In the genomic region with DNA sequence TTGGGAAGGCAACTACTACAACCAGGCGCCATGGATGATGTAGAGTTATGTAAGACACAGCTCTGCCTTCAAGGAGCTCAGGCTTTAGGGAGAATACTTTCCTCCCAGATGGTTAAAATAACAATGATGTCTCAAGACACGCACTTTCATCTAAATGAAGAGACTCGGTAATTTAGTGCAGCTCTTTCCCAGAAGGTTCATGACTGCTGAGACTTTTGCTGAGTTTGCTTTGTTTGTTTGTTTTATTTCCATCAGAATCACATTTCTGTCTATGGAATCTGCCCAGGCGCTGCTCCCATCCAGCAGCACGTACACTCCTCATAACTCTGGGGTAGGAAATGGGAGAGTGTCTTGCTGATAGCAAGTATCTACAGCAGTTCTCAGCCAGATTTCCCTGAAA, we compare ENCODE assay signal across 1 cellular context.
TF ChIP-seq lines count a peak whose summit lies in the region.

No MANE protein-coding gene starts in this region.

TF ChIP-seq in SK-N-SH treated with all-trans-retinoic acid at 6 μM for 48 hours, 23 proteins besides CTCF, POLR2A, EP300 and RAD21 (continued from another document):
- TF ChIP-seq, protein P1, sequence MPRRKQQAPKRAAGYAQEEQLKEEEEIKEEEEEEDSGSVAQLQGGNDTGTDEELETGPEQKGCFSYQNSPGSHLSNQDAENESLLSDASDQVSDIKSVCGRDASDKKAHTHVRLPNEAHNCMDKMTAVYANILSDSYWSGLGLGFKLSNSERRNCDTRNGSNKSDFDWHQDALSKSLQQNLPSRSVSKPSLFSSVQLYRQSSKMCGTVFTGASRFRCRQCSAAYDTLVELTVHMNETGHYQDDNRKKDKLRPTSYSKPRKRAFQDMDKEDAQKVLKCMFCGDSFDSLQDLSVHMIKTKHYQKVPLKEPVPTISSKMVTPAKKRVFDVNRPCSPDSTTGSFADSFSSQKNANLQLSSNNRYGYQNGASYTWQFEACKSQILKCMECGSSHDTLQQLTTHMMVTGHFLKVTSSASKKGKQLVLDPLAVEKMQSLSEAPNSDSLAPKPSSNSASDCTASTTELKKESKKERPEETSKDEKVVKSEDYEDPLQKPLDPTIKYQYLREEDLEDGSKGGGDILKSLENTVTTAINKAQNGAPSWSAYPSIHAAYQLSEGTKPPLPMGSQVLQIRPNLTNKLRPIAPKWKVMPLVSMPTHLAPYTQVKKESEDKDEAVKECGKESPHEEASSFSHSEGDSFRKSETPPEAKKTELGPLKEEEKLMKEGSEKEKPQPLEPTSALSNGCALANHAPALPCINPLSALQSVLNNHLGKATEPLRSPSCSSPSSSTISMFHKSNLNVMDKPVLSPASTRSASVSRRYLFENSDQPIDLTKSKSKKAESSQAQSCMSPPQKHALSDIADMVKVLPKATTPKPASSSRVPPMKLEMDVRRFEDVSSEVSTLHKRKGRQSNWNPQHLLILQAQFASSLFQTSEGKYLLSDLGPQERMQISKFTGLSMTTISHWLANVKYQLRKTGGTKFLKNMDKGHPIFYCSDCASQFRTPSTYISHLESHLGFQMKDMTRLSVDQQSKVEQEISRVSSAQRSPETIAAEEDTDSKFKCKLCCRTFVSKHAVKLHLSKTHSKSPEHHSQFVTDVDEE (CRISPR knock-in tag; IDR thresholded peaks at IDR 0.05): no peak
- TF ChIP-seq PPARA (CRISPR knock-in tag; IDR thresholded peaks at IDR 0.05; ENCODE audit: borderline replicate concordance) (no peak), ZC3H10 (CRISPR knock-in tag; IDR thresholded peaks at IDR 0.05) (no peak)
- TF ChIP-seq, protein P2, sequence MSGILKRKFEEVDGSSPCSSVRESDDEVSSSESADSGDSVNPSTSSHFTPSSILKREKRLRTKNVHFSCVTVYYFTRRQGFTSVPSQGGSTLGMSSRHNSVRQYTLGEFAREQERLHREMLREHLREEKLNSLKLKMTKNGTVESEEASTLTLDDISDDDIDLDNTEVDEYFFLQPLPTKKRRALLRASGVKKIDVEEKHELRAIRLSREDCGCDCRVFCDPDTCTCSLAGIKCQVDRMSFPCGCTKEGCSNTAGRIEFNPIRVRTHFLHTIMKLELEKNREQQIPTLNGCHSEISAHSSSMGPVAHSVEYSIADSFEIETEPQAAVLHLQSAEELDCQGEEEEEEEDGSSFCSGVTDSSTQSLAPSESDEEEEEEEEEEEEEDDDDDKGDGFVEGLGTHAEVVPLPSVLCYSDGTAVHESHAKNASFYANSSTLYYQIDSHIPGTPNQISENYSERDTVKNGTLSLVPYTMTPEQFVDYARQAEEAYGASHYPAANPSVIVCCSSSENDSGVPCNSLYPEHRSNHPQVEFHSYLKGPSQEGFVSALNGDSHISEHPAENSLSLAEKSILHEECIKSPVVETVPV (CRISPR knock-in tag; IDR thresholded peaks at IDR 0.05): no peak
TF ChIP-seq in SK-N-SH treated with all-trans-retinoic acid at 6 μM for 48 hours: peak in this region for 0.
